ENCODE assay signal across 8 cellular contexts in genomic region chr15:69153067-69153466, GRCh38.
"Had no signal": no experiment of that assay in that cellular context is flagged by ENCODE, and none has a peak within 500 bp of the region (broad histone marks: within the 10 kb centered on the region; RNA-seq: fewer than 3 reads in every experiment).

No MANE protein-coding gene starts in this region.

- DNase-seq: GDM1, GF-D8 had no signal

- FAIRE-seq: G401.6, GM12878, GM12891, GM12892, GM18507, GM19239 had no signal

- H3K4me3 ChIP-seq: GM12878 had no signal

- ATAC-seq: GM12878 had no signal
